11 cellular contexts compared by ENCODE assay signal in the genomic region with DNA sequence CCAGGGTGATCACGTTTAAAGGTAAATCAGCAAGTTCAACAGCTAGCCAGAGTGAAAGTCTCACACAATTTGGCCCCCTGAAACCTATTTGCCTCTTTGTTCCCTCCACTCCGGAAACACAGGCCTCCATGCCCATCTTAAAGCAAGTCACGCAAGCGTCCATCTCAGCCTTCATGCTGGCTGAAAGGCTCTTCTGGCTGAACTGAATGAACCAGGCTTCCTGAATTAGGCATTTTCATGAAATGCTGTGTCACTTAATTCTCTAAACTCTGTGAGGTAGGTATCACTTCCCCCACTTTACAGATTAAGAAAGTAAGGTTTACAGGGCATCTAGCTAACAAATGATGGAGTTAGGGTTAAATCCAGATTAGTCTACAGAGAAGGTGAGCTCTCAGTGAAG. TPM values are rescaled to one million over a fixed set of nuclear protein-coding genes. Genes with fewer than 3 reads are reported as not detected.
DNase-seq lines count a peak whose midpoint lies in the region; ATAC-seq and TF ChIP-seq lines count a peak whose summit lies in the region.
"Had no signal": no experiment of that assay in that cellular context is flagged by ENCODE, and none has a peak within 500 bp of the region (broad histone marks: within the 10 kb centered on the region; RNA-seq: fewer than 3 reads in every experiment).

No MANE protein-coding gene starts in this region.

- peak overlapping the region; percentile 99; the same call in 1 of the 2 replicates for H3K4me3 ChIP-seq in AG04450 (ENCODE audit: low read depth, low read length)
- H3K4me3 ChIP-seq in lower lobe of right lung, result peak overlapping the region; percentile 97

- H3K27ac ChIP-seq in AG04450 (ENCODE audit: low read depth, low read length) (no peak overlapping the region), lower lobe of right lung (no peak overlapping the region)
- H3K27ac ChIP-seq: colonic mucosa had no signal

- TF ChIP-seq CTCF in AG04450 (IDR thresholded peaks at IDR 0.05; ENCODE audit: low read depth, low read length), result no peak
- no peak for TF ChIP-seq CTCF in GM13977 (IDR thresholded peaks at IDR 0.05; ENCODE audit: extremely low read depth, insufficient read depth, missing control alignments)
- no peak for TF ChIP-seq CTCF in activated B cell treated with CpG ODN at 0.5 μM for 24 hours (IDR thresholded peaks at IDR 0.05)
- TF ChIP-seq CTCF in lower lobe of right lung (IDR thresholded peaks at IDR 0.05), result no peak

- DNase-seq in AG04450 (ENCODE audit: low read depth, low spot score) (no peak), GM13977 (ENCODE audit: low spot score) (peak; percentile 28), activated B cell treated with CpG ODN at 0.5 μM for 24 hours (no peak), lower lobe of right lung (no peak), dedifferentiated amniotic fluid mesenchymal stem cell (ENCODE audit: extremely low spot score) (no peak), NCI-H524 treated with DMSO at 0.1 percent for 48 hours (lab: John Stamatoyannopoulos, UW) (no peak)
- DNase-seq in central memory CD4-positive, alpha-beta T cell, result no peak
- DNase-seq: colonic mucosa, NCI-H146 had no signal

- in situ Hi-C loops in GM13977 (cut with MboI; ENCODE audit: low pct_unique_long_range_greater_than_20kb, low sequenced_read_pairs, unreplicated experiment), result no loop called here

- H3K9me3 Mint-ChIP-seq in activated B cell treated with CpG ODN at 0.5 μM for 24 hours, result no peaks in the 10 kb centered on the region

- peaks cover 6% of the 10 kb centered on the region for H3K36me3 ChIP-seq in lower lobe of right lung
- H3K36me3 ChIP-seq: colonic mucosa had no signal

- CTCF ChIA-PET in AG04450 (lab: Charles Lee) (no interaction called here), activated B cell treated with CpG ODN at 0.5 μM for 24 hours (lab: Charles Lee) (interaction anchor here (0.5 to 2.1 kb wide), 4 partner anchors 39 to 472 kb away, joined by 3 to 6 read pairs (median 4); a partner anchor contains a TSS)

- H3K4me1 ChIP-seq in lower lobe of right lung, result peaks cover 24% of the 10 kb centered on the region

- no peaks in the 10 kb centered on the region for H3K27me3 Mint-ChIP-seq in activated B cell treated with CpG ODN at 0.5 μM for 24 hours

- intact Hi-C loops in activated B cell treated with CpG ODN at 0.5 μM for 24 hours (cut with micrococcal nuclease), result loop anchor here (2.0 to 10.0 kb wide), 2 partner anchors 53 to 293 kb away; no protein-coding TSS in a partner anchor
- intact Hi-C loops in lower lobe of right lung (cut with DNase I), result no loop called here

- no peak for ATAC-seq in activated B cell treated with CpG ODN at 0.5 μM for 24 hours (ENCODE audit: low read depth)
- ATAC-seq in lower lobe of right lung, result no peak
- no peak for ATAC-seq in HG03139 (IDR thresholded peaks at IDR 0.05; ENCODE audit: unreplicated experiment)

- peak overlapping the region; percentile 57 for H3K27ac Mint-ChIP-seq in activated B cell treated with CpG ODN at 0.5 μM for 24 hours

- POLR2A ChIA-PET in AG04450 (lab: Yijun Ruan, JAX), result interaction anchor here (2.0 kb wide), 1 partner anchor 39 kb away, joined by 9 read pairs; a partner anchor contains a TSS
- POLR2A ChIA-PET in activated B cell treated with CpG ODN at 0.5 μM for 24 hours (lab: Charles Lee), result interaction anchor here (0.5 to 1.8 kb wide), 4 partner anchors 8 to 1251 kb away, joined by 3 to 7 read pairs (median 4); a partner anchor contains a TSS

- peaks cover 34% of the 10 kb centered on the region for H3K4me1 Mint-ChIP-seq in activated B cell treated with CpG ODN at 0.5 μM for 24 hours

- no peaks in the 10 kb centered on the region for H3K27me3 ChIP-seq in AG04450 (ENCODE audit: control insufficient read depth, insufficient read depth, low read length)
- H3K27me3 ChIP-seq in lower lobe of right lung (ENCODE audit: low read depth), result no peaks in the 10 kb centered on the region
- H3K27me3 ChIP-seq: colonic mucosa had no signal

- H3K36me3 Mint-ChIP-seq in activated B cell treated with CpG ODN at 0.5 μM for 24 hours (ENCODE audit: low read depth), result peaks cover 22% of the 10 kb centered on the region

- H3K4me3 Mint-ChIP-seq in activated B cell treated with CpG ODN at 0.5 μM for 24 hours, result peak overlapping the region; percentile 98

- no peaks in the 10 kb centered on the region for H3K9me3 ChIP-seq in AG04450 (ENCODE audit: control insufficient read depth, insufficient read depth, low read length)
- no peaks in the 10 kb centered on the region for H3K9me3 ChIP-seq in lower lobe of right lung
- H3K9me3 ChIP-seq: colonic mucosa had no signal

RNA-seq across cellular contexts. Expression of a gene that starts 1.4 kb away (rescaled TPM):
- 24.1 and 28.8 TPM in 2 replicates for polyA plus RNA-seq in AG04450 (2011; rRNA removed)
- polyA minus RNA-seq in AG04450 (2011; rRNA and poly(A)+ RNA removed), result 7.9 and 11.2 TPM in 2 replicates
- total RNA-seq in activated B cell treated with CpG ODN at 0.5 μM for 24 hours (14.8 and 19.3 TPM in 2 replicates), lower lobe of right lung (11.9 TPM)

RNA-seq across cellular contexts. Expression of a gene that starts 38.7 kb away (rescaled TPM):
- polyA plus RNA-seq in AG04450 (2011; rRNA removed), result 193 and 271 TPM in 2 replicates
- 90.1 and 114 TPM in 2 replicates for polyA minus RNA-seq in AG04450 (2011; rRNA and poly(A)+ RNA removed)
- 183 and 221 TPM in 2 replicates for total RNA-seq in activated B cell treated with CpG ODN at 0.5 μM for 24 hours
- total RNA-seq in lower lobe of right lung, result 237 TPM

RNA-seq across cellular contexts. Expression of a gene that starts 39.2 kb away (rescaled TPM):
- 22.7 and 26.3 TPM in 2 replicates for polyA plus RNA-seq in AG04450 (2011; rRNA removed)
- polyA minus RNA-seq in AG04450 (2011; rRNA and poly(A)+ RNA removed), result 31.6 and 33.9 TPM in 2 replicates
- total RNA-seq in activated B cell treated with CpG ODN at 0.5 μM for 24 hours, result 20.3 and 20.8 TPM in 2 replicates
- total RNA-seq in lower lobe of right lung, result 19.1 TPM

RNA-seq across cellular contexts. Expression of a gene that starts 44.2 kb away (rescaled TPM):
- polyA plus RNA-seq in AG04450 (2011; rRNA removed), result not detected in 2 replicates
- polyA minus RNA-seq in AG04450 (2011; rRNA and poly(A)+ RNA removed), result not detected in 2 replicates
- total RNA-seq in activated B cell treated with CpG ODN at 0.5 μM for 24 hours (not detected in 2 replicates), lower lobe of right lung (not detected)
- total RNA-seq: mononuclear cell had no signal
